ENCODE assay signal across 1 cellular context in genomic region chr16:85430523-85431381, GRCh38.
TF ChIP-seq lines count a peak whose summit lies in the region.

No MANE protein-coding gene starts in this region.

TF ChIP-seq in GM23338, 12 proteins besides CTCF, POLR2A, EP300 and RAD21 (continued from another document):
- TF ChIP-seq REST (IDR thresholded peaks at IDR 0.05; ENCODE audit: unreplicated experiment), result no peak
- TF ChIP-seq JUNB (IDR thresholded peaks at IDR 0.05; ENCODE audit: unreplicated experiment), result no peak
- no peak for TF ChIP-seq EZH2phosphoT487 (IDR thresholded peaks at IDR 0.05; ENCODE audit: unreplicated experiment)
- TF ChIP-seq NANOG (IDR thresholded peaks at IDR 0.05; ENCODE audit: borderline replicate concordance), result no peak
- TF ChIP-seq ETS1 (IDR thresholded peaks at IDR 0.05), result no peak
- TF ChIP-seq ZNF462 (CRISPR knock-in tag; IDR thresholded peaks at IDR 0.05), result no peak
- TF ChIP-seq POLR2AphosphoS5 (IDR thresholded peaks at IDR 0.05; ENCODE audit: low read depth), result no peak
- no peak for TF ChIP-seq CREB1 (CRISPR knock-in tag; IDR thresholded peaks at IDR 0.05; ENCODE audit: low read depth)
